Comparison of ENCODE assay signal across 24 cellular contexts in genomic region chr12:50081096-50081808, GRCh38. TPM values are rescaled to one million over a fixed set of nuclear protein-coding genes. Genes with fewer than 3 reads are reported as not detected.
DNase-seq lines count a peak whose midpoint lies in the region; ATAC-seq and TF ChIP-seq lines count a peak whose summit lies in the region.
"Had no signal": no experiment of that assay in that cellular context is flagged by ENCODE, and none has a peak within 500 bp of the region (broad histone marks: within the 10 kb centered on the region; RNA-seq: fewer than 3 reads in every experiment).

No MANE protein-coding gene starts in this region.

- intact Hi-C loops in activated naive CD4-positive, alpha-beta T cell treated with anti-CD3 and anti-CD28 coated beads for 36 hours (cut with micrococcal nuclease): no loop called here

- peak overlapping the region; percentile 50 for H3K4me3 Mint-ChIP-seq in stimulated activated memory B cell treated with anti-CD40 and anti-IgM and Interleukin-4, amounts not matched to agents 10 μg/mL and 1 μg/mL and 100 μg/mL, for 72 hours
- H3K4me3 Mint-ChIP-seq in activated naive CD4-positive, alpha-beta T cell treated with anti-CD3 and anti-CD28 coated beads for 36 hours: no peak overlapping the region
- H3K4me3 Mint-ChIP-seq: activated CD4-positive, alpha-beta memory T cell treated with anti-CD3 and anti-CD28 coated beads, Interleukin-2, amount 10 ng/mL, durations not matched to agents 7 days and 5 days had no signal

- no peaks in the 10 kb centered on the region for H3K9me3 Mint-ChIP-seq in stimulated activated memory B cell treated with anti-CD40 and anti-IgM and Interleukin-4, amounts not matched to agents 10 μg/mL and 1 μg/mL and 100 μg/mL, for 72 hours
- H3K9me3 Mint-ChIP-seq in activated naive CD4-positive, alpha-beta T cell treated with anti-CD3 and anti-CD28 coated beads for 36 hours: no peaks in the 10 kb centered on the region
- H3K9me3 Mint-ChIP-seq: activated CD4-positive, alpha-beta memory T cell treated with anti-CD3 and anti-CD28 coated beads, Interleukin-2, amount 10 ng/mL, durations not matched to agents 7 days and 5 days; effector memory CD8-positive, alpha-beta T cell had no signal

- H3K36me3 Mint-ChIP-seq in stimulated activated memory B cell treated with anti-CD40 and anti-IgM and Interleukin-4, amounts not matched to agents 10 μg/mL and 1 μg/mL and 100 μg/mL, for 72 hours: no peaks in the 10 kb centered on the region
- H3K36me3 Mint-ChIP-seq in activated naive CD4-positive, alpha-beta T cell treated with anti-CD3 and anti-CD28 coated beads for 36 hours (ENCODE audit: low read depth): no peaks in the 10 kb centered on the region

- H3K27me3 Mint-ChIP-seq in stimulated activated memory B cell treated with anti-CD40 and anti-IgM and Interleukin-4, amounts not matched to agents 10 μg/mL and 1 μg/mL and 100 μg/mL, for 72 hours: peaks cover 11% of the 10 kb centered on the region
- no peaks in the 10 kb centered on the region for H3K27me3 Mint-ChIP-seq in activated naive CD4-positive, alpha-beta T cell treated with anti-CD3 and anti-CD28 coated beads for 36 hours (ENCODE audit: low read depth)
- H3K27me3 Mint-ChIP-seq: activated CD4-positive, alpha-beta memory T cell treated with anti-CD3 and anti-CD28 coated beads, Interleukin-2, amount 10 ng/mL, durations not matched to agents 7 days and 5 days had no signal

- no peak for TF ChIP-seq EP300 in Ishikawa (IDR thresholded peaks at IDR 0.05; ENCODE audit: borderline replicate concordance)

- DNase-seq in iPS-NIHi7 (ENCODE audit: extremely low spot score) (peak; percentile 44), superior temporal gyrus (ENCODE audit: extremely low spot score) (no peak)
- DNase-seq in activated naive CD4-positive, alpha-beta T cell treated with anti-CD3 and anti-CD28 coated beads for 36 hours: no peak
- DNase-seq: activated CD4-positive, alpha-beta memory T cell treated with anti-CD3 and anti-CD28 coated beads, Interleukin-2, amount 10 ng/mL, durations not matched to agents 7 days and 5 days; activated naive CD4-positive, alpha-beta T cell treated with anti-CD3 and anti-CD28 coated beads, Interleukin-2, amount 50 U/mL, for 16 hours; cerebellar nuclear complex; DND-41; effector memory CD8-positive, alpha-beta T cell; esophagus squamous epithelium; KBM-7; NCI-H187 treated with DMSO at 0.1 percent for 48 hours; NCI-H226; NCI-H82; occipital lobe; SHP77 treated with DMSO at 0.1 percent for 48 hours; stimulated activated CD4-positive, alpha-beta T cell treated with anti-CD3 and anti-CD28 coated beads, Interleukin-15, amount 100 ng/mL, for 24 hours; stimulated activated naive CD4-positive, alpha-beta T cell treated with Interleukin-2 at 50 U/mL for 16 hours; T-helper 1 cell; trophoblast cell; WERI-Rb-1 had no signal

- TF ChIP-seq RAD21 in Ishikawa (IDR thresholded peaks at IDR 0.05; ENCODE audit: low read depth): no peak

- peak overlapping the region; percentile 80 for H3K27ac Mint-ChIP-seq in stimulated activated memory B cell treated with anti-CD40 and anti-IgM and Interleukin-4, amounts not matched to agents 10 μg/mL and 1 μg/mL and 100 μg/mL, for 72 hours
- H3K27ac Mint-ChIP-seq in activated naive CD4-positive, alpha-beta T cell treated with anti-CD3 and anti-CD28 coated beads for 36 hours: no peak overlapping the region
- H3K27ac Mint-ChIP-seq: activated CD4-positive, alpha-beta memory T cell treated with anti-CD3 and anti-CD28 coated beads, Interleukin-2, amount 10 ng/mL, durations not matched to agents 7 days and 5 days had no signal

- H3K4me1 Mint-ChIP-seq in stimulated activated memory B cell treated with anti-CD40 and anti-IgM and Interleukin-4, amounts not matched to agents 10 μg/mL and 1 μg/mL and 100 μg/mL, for 72 hours: peaks cover 21% of the 10 kb centered on the region
- H3K4me1 Mint-ChIP-seq in activated naive CD4-positive, alpha-beta T cell treated with anti-CD3 and anti-CD28 coated beads for 36 hours (ENCODE audit: low read depth): peaks cover 16% of the 10 kb centered on the region

- no peak for ATAC-seq in stimulated activated memory B cell treated with anti-CD40 and anti-IgM and Interleukin-4, amounts not matched to agents 10 μg/mL and 1 μg/mL and 100 μg/mL, for 72 hours
- no peak for ATAC-seq in GM21825 (IDR thresholded peaks at IDR 0.05; ENCODE audit: unreplicated experiment)
- ATAC-seq: effector memory CD8-positive, alpha-beta T cell had no signal

- CTCF ChIA-PET in activated naive CD4-positive, alpha-beta T cell treated with anti-CD3 and anti-CD28 coated beads for 36 hours (lab: Charles Lee): interaction anchor here (0.7 to 6.3 kb wide), 4 partner anchors 11 to 92 kb away, joined by 3 to 43 read pairs (median 4); no protein-coding TSS in a partner anchor

TF ChIP-seq in Ishikawa, 13 proteins besides CTCF, POLR2A, EP300 and RAD21:
- TF ChIP-seq, protein P1, sequence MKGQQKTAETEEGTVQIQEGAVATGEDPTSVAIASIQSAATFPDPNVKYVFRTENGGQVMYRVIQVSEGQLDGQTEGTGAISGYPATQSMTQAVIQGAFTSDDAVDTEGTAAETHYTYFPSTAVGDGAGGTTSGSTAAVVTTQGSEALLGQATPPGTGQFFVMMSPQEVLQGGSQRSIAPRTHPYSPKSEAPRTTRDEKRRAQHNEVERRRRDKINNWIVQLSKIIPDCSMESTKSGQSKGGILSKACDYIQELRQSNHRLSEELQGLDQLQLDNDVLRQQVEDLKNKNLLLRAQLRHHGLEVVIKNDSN (IDR thresholded peaks at IDR 0.05): 0 out of 2 replicates have a peak, but pooled peaks have one; percentile 4
- TF ChIP-seq NFIC (IDR thresholded peaks at IDR 0.05) (no peak), EGR1 (IDR thresholded peaks at IDR 0.05) (peak; percentile 34; the same call in 1 of the 2 replicates)
- TF ChIP-seq, protein P2, sequence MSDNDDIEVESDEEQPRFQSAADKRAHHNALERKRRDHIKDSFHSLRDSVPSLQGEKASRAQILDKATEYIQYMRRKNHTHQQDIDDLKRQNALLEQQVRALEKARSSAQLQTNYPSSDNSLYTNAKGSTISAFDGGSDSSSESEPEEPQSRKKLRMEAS (IDR thresholded peaks at IDR 0.05): no peak
TF ChIP-seq in Ishikawa: peak in this region for 2.

RNA-seq across cellular contexts. Expression of gene SMARCD1, which starts 3.9 kb away (rescaled TPM):
- 10 to 100 TPM; 57.7 to 60.2 TPM for total RNA-seq in activated naive CD4-positive, alpha-beta T cell treated with anti-CD3 and anti-CD28 coated beads for 36 hours

RNA-seq across cellular contexts. Expression of gene GPD1, which starts 22.6 kb away (rescaled TPM):
- total RNA-seq in activated naive CD4-positive, alpha-beta T cell treated with anti-CD3 and anti-CD28 coated beads for 36 hours: under 1 TPM; 0.36 to 0.47 TPM

RNA-seq across cellular contexts. Expression of gene ASIC1, which starts 23.9 kb away (rescaled TPM):
- 1 to 10 TPM; 3.2 to 3.7 TPM for total RNA-seq in activated naive CD4-positive, alpha-beta T cell treated with anti-CD3 and anti-CD28 coated beads for 36 hours
- total RNA-seq: ascending aorta had no signal

RNA-seq across cellular contexts. Expression of gene COX14, which starts 30.8 kb away (rescaled TPM):
- 10 to 100 TPM; 47.5 to 48.3 TPM for total RNA-seq in activated naive CD4-positive, alpha-beta T cell treated with anti-CD3 and anti-CD28 coated beads for 36 hours

RNA-seq across cellular contexts. Expression of gene RACGAP1, which starts 56.0 kb away (rescaled TPM):
- 100 to 1,000 TPM; 156 to 159 TPM for total RNA-seq in activated naive CD4-positive, alpha-beta T cell treated with anti-CD3 and anti-CD28 coated beads for 36 hours
